1 cellular context compared by ENCODE assay signal in the genomic region with DNA sequence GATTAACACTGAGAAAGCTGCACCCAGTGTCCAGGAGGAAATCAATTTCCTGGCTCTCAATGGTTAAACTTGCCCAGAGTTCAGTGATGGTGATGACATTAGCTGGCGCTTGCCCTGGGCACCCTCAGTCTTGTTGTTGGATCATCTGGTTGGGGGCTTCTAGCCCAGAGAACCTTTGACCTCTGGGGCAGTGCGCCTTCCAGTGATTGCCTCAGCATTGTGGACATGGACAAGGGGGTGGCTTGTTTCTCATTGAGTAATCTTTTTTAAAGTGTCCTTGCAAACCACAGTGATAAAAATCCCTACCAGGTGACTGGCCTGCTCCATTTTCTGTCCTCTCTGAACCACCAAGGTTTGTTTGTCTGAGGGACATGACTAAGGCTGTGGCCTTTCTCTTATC.
A peak's percentile ranks its signal among the peaks of the same experiment; 100 is the strongest.
TF ChIP-seq lines count a peak whose summit lies in the region.

No MANE protein-coding gene starts in this region.

TF ChIP-seq in HepG2, 621 proteins besides CTCF, POLR2A, EP300 and RAD21 (continued from another document):
- TF ChIP-seq ZNF652 (CRISPR knock-in tag; IDR thresholded peaks at IDR 0.05; ENCODE audit: borderline replicate concordance, low read depth) (peak; percentile 39; the same call in 1 of the 2 replicates), ZFP37 (CRISPR knock-in tag; IDR thresholded peaks at IDR 0.05; ENCODE audit: borderline replicate concordance) (no peak), RAD51 (IDR thresholded peaks at IDR 0.05; ENCODE audit: borderline replicate concordance) (no peak), PHF8 (CRISPR knock-in tag; IDR thresholded peaks at IDR 0.05) (no peak), ZNF567 (CRISPR knock-in tag; IDR thresholded peaks at IDR 0.05; ENCODE audit: borderline replicate concordance) (no peak), NR2F6 (IDR thresholded peaks at IDR 0.05) (peak; percentile 35; the same call in 1 of the 2 replicates), NR2F6 (CRISPR knock-in tag; IDR thresholded peaks at IDR 0.05) (no peak), ZNF460 (CRISPR knock-in tag; IDR thresholded peaks at IDR 0.05; ENCODE audit: borderline replicate concordance) (no peak), FOSL2 (CRISPR knock-in tag; IDR thresholded peaks at IDR 0.05) (0 out of 2 replicates have a peak, but pooled peaks have one; percentile 7), MBNL3 (CRISPR knock-in tag; conservative IDR thresholded peaks at IDR 0.05) (no peak)
- TF ChIP-seq, protein P1, sequence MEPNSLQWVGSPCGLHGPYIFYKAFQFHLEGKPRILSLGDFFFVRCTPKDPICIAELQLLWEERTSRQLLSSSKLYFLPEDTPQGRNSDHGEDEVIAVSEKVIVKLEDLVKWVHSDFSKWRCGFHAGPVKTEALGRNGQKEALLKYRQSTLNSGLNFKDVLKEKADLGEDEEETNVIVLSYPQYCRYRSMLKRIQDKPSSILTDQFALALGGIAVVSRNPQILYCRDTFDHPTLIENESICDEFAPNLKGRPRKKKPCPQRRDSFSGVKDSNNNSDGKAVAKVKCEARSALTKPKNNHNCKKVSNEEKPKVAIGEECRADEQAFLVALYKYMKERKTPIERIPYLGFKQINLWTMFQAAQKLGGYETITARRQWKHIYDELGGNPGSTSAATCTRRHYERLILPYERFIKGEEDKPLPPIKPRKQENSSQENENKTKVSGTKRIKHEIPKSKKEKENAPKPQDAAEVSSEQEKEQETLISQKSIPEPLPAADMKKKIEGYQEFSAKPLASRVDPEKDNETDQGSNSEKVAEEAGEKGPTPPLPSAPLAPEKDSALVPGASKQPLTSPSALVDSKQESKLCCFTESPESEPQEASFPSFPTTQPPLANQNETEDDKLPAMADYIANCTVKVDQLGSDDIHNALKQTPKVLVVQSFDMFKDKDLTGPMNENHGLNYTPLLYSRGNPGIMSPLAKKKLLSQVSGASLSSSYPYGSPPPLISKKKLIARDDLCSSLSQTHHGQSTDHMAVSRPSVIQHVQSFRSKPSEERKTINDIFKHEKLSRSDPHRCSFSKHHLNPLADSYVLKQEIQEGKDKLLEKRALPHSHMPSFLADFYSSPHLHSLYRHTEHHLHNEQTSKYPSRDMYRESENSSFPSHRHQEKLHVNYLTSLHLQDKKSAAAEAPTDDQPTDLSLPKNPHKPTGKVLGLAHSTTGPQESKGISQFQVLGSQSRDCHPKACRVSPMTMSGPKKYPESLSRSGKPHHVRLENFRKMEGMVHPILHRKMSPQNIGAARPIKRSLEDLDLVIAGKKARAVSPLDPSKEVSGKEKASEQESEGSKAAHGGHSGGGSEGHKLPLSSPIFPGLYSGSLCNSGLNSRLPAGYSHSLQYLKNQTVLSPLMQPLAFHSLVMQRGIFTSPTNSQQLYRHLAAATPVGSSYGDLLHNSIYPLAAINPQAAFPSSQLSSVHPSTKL (CRISPR knock-in tag; IDR thresholded peaks at IDR 0.05): 0 out of 2 replicates have a peak, but pooled peaks have one; percentile 17
- TF ChIP-seq, protein P2, sequence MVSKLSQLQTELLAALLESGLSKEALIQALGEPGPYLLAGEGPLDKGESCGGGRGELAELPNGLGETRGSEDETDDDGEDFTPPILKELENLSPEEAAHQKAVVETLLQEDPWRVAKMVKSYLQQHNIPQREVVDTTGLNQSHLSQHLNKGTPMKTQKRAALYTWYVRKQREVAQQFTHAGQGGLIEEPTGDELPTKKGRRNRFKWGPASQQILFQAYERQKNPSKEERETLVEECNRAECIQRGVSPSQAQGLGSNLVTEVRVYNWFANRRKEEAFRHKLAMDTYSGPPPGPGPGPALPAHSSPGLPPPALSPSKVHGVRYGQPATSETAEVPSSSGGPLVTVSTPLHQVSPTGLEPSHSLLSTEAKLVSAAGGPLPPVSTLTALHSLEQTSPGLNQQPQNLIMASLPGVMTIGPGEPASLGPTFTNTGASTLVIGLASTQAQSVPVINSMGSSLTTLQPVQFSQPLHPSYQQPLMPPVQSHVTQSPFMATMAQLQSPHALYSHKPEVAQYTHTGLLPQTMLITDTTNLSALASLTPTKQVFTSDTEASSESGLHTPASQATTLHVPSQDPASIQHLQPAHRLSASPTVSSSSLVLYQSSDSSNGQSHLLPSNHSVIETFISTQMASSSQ (IDR thresholded peaks at IDR 0.05; ENCODE audit: low read depth): no peak
- TF ChIP-seq, protein P2 (CRISPR knock-in tag; IDR thresholded peaks at IDR 0.05; ENCODE audit: borderline replicate concordance): no peak
